In genomic region chr2:68812256-68812655, GRCh38 we compare ENCODE assay signal across 16 cellular contexts. TPM values are rescaled to one million over a fixed set of nuclear protein-coding genes. Genes with fewer than 3 reads are reported as not detected.
A peak's percentile ranks its signal among the peaks of the same experiment; 100 is the strongest.
DNase-seq lines count a peak whose midpoint lies in the region; ATAC-seq and TF ChIP-seq lines count a peak whose summit lies in the region.
"Had no signal": no experiment of that assay in that cellular context is flagged by ENCODE, and none has a peak within 500 bp of the region (broad histone marks: within the 10 kb centered on the region; RNA-seq: fewer than 3 reads in every experiment).

No MANE protein-coding gene starts in this region.

- intact Hi-C loops in gastrocnemius medialis (cut with DNase I; ENCODE audit: low total_unique reads) = no loop called here

- no peaks in the 10 kb centered on the region for H3K9me3 Mint-ChIP-seq in CD4-positive, CD25-positive, alpha-beta regulatory T cell
- no peaks in the 10 kb centered on the region for H3K9me3 Mint-ChIP-seq in IgD-negative memory B cell
- H3K9me3 Mint-ChIP-seq in activated naive CD8-positive, alpha-beta T cell treated with anti-CD3 and anti-CD28 coated beads for 36 hours = no peaks in the 10 kb centered on the region

- in situ Hi-C loops in gastrocnemius medialis (cut with MboI; ENCODE audit: low sequenced_read_pairs in 4 of 4) = no loop called here

- peak overlapping the region in 1 of 4 donors; percentile 73 for H3K4me3 Mint-ChIP-seq in CD4-positive, CD25-positive, alpha-beta regulatory T cell
- H3K4me3 Mint-ChIP-seq in IgD-negative memory B cell = peak overlapping the region in 1 of 4 donors; percentile 41
- H3K4me3 Mint-ChIP-seq in activated naive CD8-positive, alpha-beta T cell treated with anti-CD3 and anti-CD28 coated beads for 36 hours = no peak overlapping the region

- no peak for TF ChIP-seq POLR2A in gastrocnemius medialis (IDR thresholded peaks at IDR 0.05)

- H3K27me3 Mint-ChIP-seq in CD4-positive, CD25-positive, alpha-beta regulatory T cell = no peaks in the 10 kb centered on the region
- no peaks in the 10 kb centered on the region for H3K27me3 Mint-ChIP-seq in IgD-negative memory B cell
- H3K27me3 Mint-ChIP-seq in activated naive CD8-positive, alpha-beta T cell treated with anti-CD3 and anti-CD28 coated beads for 36 hours = no peaks in the 10 kb centered on the region

- no peaks in the 10 kb centered on the region for H3K9me3 ChIP-seq in CD4-positive, CD25-positive, alpha-beta regulatory T cell (ENCODE audit: control insufficient read depth in 2 of 2, low read length in 2 of 2)
- H3K9me3 ChIP-seq in gastrocnemius medialis = no peaks in the 10 kb centered on the region
- H3K9me3 ChIP-seq: sigmoid colon had no signal

- H3K4me3 ChIP-seq in CD4-positive, CD25-positive, alpha-beta regulatory T cell (ENCODE audit: low read depth, low read length) = no peak overlapping the region
- no peak overlapping the region for H3K4me3 ChIP-seq in gastrocnemius medialis
- H3K4me3 ChIP-seq: sigmoid colon had no signal

- peaks cover 0 to 52% (median 28%) of the 10 kb centered on the region in 4 donors for H3K4me1 Mint-ChIP-seq in CD4-positive, CD25-positive, alpha-beta regulatory T cell
- peaks cover 16 to 29% (median 19%) of the 10 kb centered on the region in 3 donors for H3K4me1 Mint-ChIP-seq in IgD-negative memory B cell
- H3K4me1 Mint-ChIP-seq in activated naive CD8-positive, alpha-beta T cell treated with anti-CD3 and anti-CD28 coated beads for 36 hours = peaks cover 28% of the 10 kb centered on the region

- H3K4me1 ChIP-seq in CD4-positive, CD25-positive, alpha-beta regulatory T cell (ENCODE audit: control insufficient read depth, insufficient read depth, low read length, poor library complexity, severe bottlenecking) = peaks cover 7% of the 10 kb centered on the region
- no peaks in the 10 kb centered on the region for H3K4me1 ChIP-seq in gastrocnemius medialis
- H3K4me1 ChIP-seq: sigmoid colon had no signal

- no peak for DNase-seq in CD4-positive, CD25-positive, alpha-beta regulatory T cell
- no peak for DNase-seq in activated naive CD8-positive, alpha-beta T cell treated with anti-CD3 and anti-CD28 coated beads for 36 hours
- DNase-seq in myocyte (ENCODE audit: low read depth) (peak; percentile 59), germinal center (ENCODE audit: low spot score) (no peak), gastrocnemius medialis (no peak)
- DNase-seq: activated CD8-positive, alpha-beta memory T cell treated with anti-CD3 and anti-CD28 coated beads, Interleukin-2, amount 50 U/mL, for 4 hours; COR-L47; effector CD4-positive, alpha-beta T cell; HCEC 1CT; MM.1S; sigmoid colon; T-helper 9 cell had no signal

- ATAC-seq in CD4-positive, CD25-positive, alpha-beta regulatory T cell (ENCODE audit: low read depth in 2 of 2) = no peak
- ATAC-seq in GM18907 (IDR thresholded peaks at IDR 0.05; ENCODE audit: unreplicated experiment) (no peak), gastrocnemius medialis (no peak)

- peaks cover 66% of the 10 kb centered on the region for H3K36me3 Mint-ChIP-seq in CD4-positive, CD25-positive, alpha-beta regulatory T cell
- H3K36me3 Mint-ChIP-seq in IgD-negative memory B cell = peaks cover 4% of the 10 kb centered on the region
- peaks cover 30% of the 10 kb centered on the region for H3K36me3 Mint-ChIP-seq in activated naive CD8-positive, alpha-beta T cell treated with anti-CD3 and anti-CD28 coated beads for 36 hours

- no peak for TF ChIP-seq CTCF in gastrocnemius medialis (IDR thresholded peaks at IDR 0.05 in 4 of 5, conservative IDR thresholded peaks at IDR 0.05 in 1 of 5)

- H3K27ac Mint-ChIP-seq in CD4-positive, CD25-positive, alpha-beta regulatory T cell = peak overlapping the region; percentile 50 to 89 (median 80)
- H3K27ac Mint-ChIP-seq in IgD-negative memory B cell = peak overlapping the region; percentile 64 to 76 (median 69)
- H3K27ac Mint-ChIP-seq in activated naive CD8-positive, alpha-beta T cell treated with anti-CD3 and anti-CD28 coated beads for 36 hours = peak overlapping the region; percentile 65

- no peaks in the 10 kb centered on the region for H3K27me3 ChIP-seq in CD4-positive, CD25-positive, alpha-beta regulatory T cell (ENCODE audit: control insufficient read depth, insufficient read depth, low read length)
- no peaks in the 10 kb centered on the region for H3K27me3 ChIP-seq in gastrocnemius medialis
- H3K27me3 ChIP-seq: sigmoid colon had no signal

- H3K36me3 ChIP-seq in CD4-positive, CD25-positive, alpha-beta regulatory T cell (ENCODE audit: control insufficient read depth, insufficient read depth, low read length) = peaks cover 97% of the 10 kb centered on the region
- no peaks in the 10 kb centered on the region for H3K36me3 ChIP-seq in gastrocnemius medialis
- H3K36me3 ChIP-seq: sigmoid colon had no signal

- H3K27ac ChIP-seq in CD4-positive, CD25-positive, alpha-beta regulatory T cell (ENCODE audit: insufficient read depth, low read length, poor library complexity, severe bottlenecking) = peak overlapping the region; percentile 36
- no peak overlapping the region for H3K27ac ChIP-seq in gastrocnemius medialis
- H3K27ac ChIP-seq: sigmoid colon had no signal

RNA-seq across cellular contexts. Expression of gene BMP10, which starts 58.9 kb away (rescaled TPM):
- total RNA-seq in CD4-positive, CD25-positive, alpha-beta regulatory T cell = 0.57 TPM
- not detected for polyA plus RNA-seq in CD4-positive, CD25-positive, alpha-beta regulatory T cell
- polyA plus RNA-seq in IgD-negative memory B cell = not detected
- not detected for total RNA-seq in activated naive CD8-positive, alpha-beta T cell treated with anti-CD3 and anti-CD28 coated beads for 36 hours
- 0.11 TPM in 1 of 2 replicates, not detected in the other for total RNA-seq in myocyte
- polyA plus RNA-seq in myocyte (2012) = not detected
- not detected for total RNA-seq in gastrocnemius medialis
- total RNA-seq: fibroblast of villous mesenchyme, NCI-H460, sigmoid colon had no signal
- polyA plus RNA-seq: sigmoid colon had no signal
